Comparison of ENCODE assay signal across 8 cellular contexts in genomic region chr5:126845470-126846076, GRCh38.
A peak's percentile ranks its signal among the peaks of the same experiment; 100 is the strongest.
DNase-seq lines count a peak whose midpoint lies in the region; ATAC-seq and TF ChIP-seq lines count a peak whose summit lies in the region.
"Not testable (repeated sequence)": the region's sequence is repeated elsewhere in the genome, so short reads cannot be mapped to it uniquely, and the experiment has no call there.

No MANE protein-coding gene starts in this region.

- H3K4me1 Mint-ChIP-seq in T-helper 17 cell: peaks cover 14% of the 10 kb centered on the region
- H3K4me1 Mint-ChIP-seq in nephron: peaks cover 39% of the 10 kb centered on the region
- H3K4me1 Mint-ChIP-seq in stimulated activated naive CD8-positive, alpha-beta T cell treated with anti-CD3 and anti-CD28 coated beads, Interleukin-15, amount 100 ng/mL, for 72 hours: peaks cover 25% of the 10 kb centered on the region

- DNase-seq in GM13976 (ENCODE audit: low spot score): peak; percentile 80
- DNase-seq in T-helper 17 cell: peak in 1 of 3 donors; percentile 28
- DNase-seq in activated T-helper 9 cell treated with anti-CD3 and anti-CD28 coated beads, Interleukin-2, amount 50 U/mL, for 16 hours (ENCODE audit: low read depth): peak; percentile 17
- DNase-seq in germinal center (ENCODE audit: low spot score): peak; percentile 85
- DNase-seq in stimulated activated naive CD8-positive, alpha-beta T cell treated with anti-CD3 and anti-CD28 coated beads, Interleukin-15, amount 100 ng/mL, for 72 hours: not testable (repeated sequence)

- peak overlapping the region; percentile 87 for H3K27ac Mint-ChIP-seq in T-helper 17 cell
- peak overlapping the region; percentile 16 to 87 (median 83) for H3K27ac Mint-ChIP-seq in nephron
- not testable (repeated sequence) for H3K27ac Mint-ChIP-seq in stimulated activated naive CD8-positive, alpha-beta T cell treated with anti-CD3 and anti-CD28 coated beads, Interleukin-15, amount 100 ng/mL, for 72 hours

- not testable (repeated sequence) for H3K27me3 Mint-ChIP-seq in T-helper 17 cell; nephron (ENCODE audit: low read depth); stimulated activated naive CD8-positive, alpha-beta T cell treated with anti-CD3 and anti-CD28 coated beads, Interleukin-15, amount 100 ng/mL, for 72 hours

- not testable (repeated sequence) for H3K36me3 Mint-ChIP-seq in T-helper 17 cell (ENCODE audit: low read depth); nephron (ENCODE audit: low read depth)

- peak; percentile 95 for ATAC-seq in GM21723 (IDR thresholded peaks at IDR 0.05; ENCODE audit: unreplicated experiment)
- peak; percentile 48 for ATAC-seq in HG03521 (IDR thresholded peaks at IDR 0.05; ENCODE audit: unreplicated experiment)
- peak; percentile 98 for ATAC-seq in T-helper 17 cell
- ATAC-seq in stimulated activated naive CD8-positive, alpha-beta T cell treated with anti-CD3 and anti-CD28 coated beads, Interleukin-15, amount 100 ng/mL, for 72 hours: peak; percentile 74

- not testable (repeated sequence) for H3K9me3 Mint-ChIP-seq in nephron; stimulated activated naive CD8-positive, alpha-beta T cell treated with anti-CD3 and anti-CD28 coated beads, Interleukin-15, amount 100 ng/mL, for 72 hours

- peak overlapping the region; percentile 43 for H3K4me3 Mint-ChIP-seq in T-helper 17 cell
- H3K4me3 Mint-ChIP-seq in nephron; stimulated activated naive CD8-positive, alpha-beta T cell treated with anti-CD3 and anti-CD28 coated beads, Interleukin-15, amount 100 ng/mL, for 72 hours: not testable (repeated sequence)

- in situ Hi-C loops in GM13976 (cut with MboI; ENCODE audit: low sequenced_read_pairs, unreplicated experiment): not testable (repeated sequence)

- not testable (repeated sequence) for H3K9me3 ChIP-seq in T-helper 17 cell (ENCODE audit: control insufficient read depth, low read length, poor library complexity, severe bottlenecking)

- TF ChIP-seq CTCF in GM13976 (IDR thresholded peaks at IDR 0.05; ENCODE audit: borderline replicate concordance, control extremely low read depth, extremely low read depth, insufficient read depth, missing control alignments); nephron (IDR thresholded peaks at IDR 0.05; ENCODE audit: unreplicated experiment in 3 of 3): not testable (repeated sequence)

Comparison
In these comparisons a context has a peak if more than half of its experiments do, and no peak if none do; other contexts are left out.
1. ATAC-seq: peak in every context shown above with its lines; median percentile 98 in T-helper 17 cell; 95 in GM21723; 74 in stimulated activated naive CD8-positive, alpha-beta T cell treated with anti-CD3 and anti-CD28 coated beads, Interleukin-15, amount 100 ng/mL, for 72 hours; 48 in HG03521.